ENCODE assay signal across 18 cellular contexts in genomic region chr2:112787294-112787693, GRCh38. TPM values are rescaled to one million over a fixed set of nuclear protein-coding genes. Genes with fewer than 3 reads are reported as not detected.
"Had no signal": no experiment of that assay in that cellular context is flagged by ENCODE, and none has a peak within 500 bp of the region (broad histone marks: within the 10 kb centered on the region; RNA-seq: fewer than 3 reads in every experiment).

No MANE protein-coding gene starts in this region.

- H3K4me3 ChIP-seq: tibial nerve, uterus had no signal

- H3K27ac ChIP-seq: tibial nerve, uterus, WERI-Rb-1 had no signal

- H3K9me3 ChIP-seq: tibial nerve, uterus had no signal

- H3K36me3 ChIP-seq: tibial nerve, uterus, WERI-Rb-1 had no signal

- DNase-seq: activated CD4-positive, alpha-beta T cell treated with anti-CD3 and anti-CD28 coated beads for 1 hour; activated CD8-positive, alpha-beta memory T cell treated with anti-CD3 and anti-CD28 coated beads for 24 hours; activated CD8-positive, alpha-beta memory T cell treated with anti-CD3 and anti-CD28 coated beads, Interleukin-2, amount 50 U/mL, for 48 hours; activated naive CD8-positive, alpha-beta T cell treated with anti-CD3 and anti-CD28 coated beads for 36 hours; amniotic stem cell; endodermal cell; right cardiac atrium; stimulated activated naive CD8-positive, alpha-beta T cell treated with anti-CD3 and anti-CD28 coated beads, Interleukin-15, Interleukin-2, amounts not matched to agents 100 U/mL and 50 U/mL, for 24 hours; substantia nigra; T-helper 2 cell; uterus; WERI-Rb-1 had no signal

- H3K4me1 ChIP-seq: uterus had no signal

- H3K27me3 ChIP-seq: tibial nerve, uterus had no signal

RNA-seq across cellular contexts. Expression of gene IL1A, which starts 3.0 kb away (rescaled TPM):
- total RNA-seq: cardiac septum, posterior vena cava, right cardiac atrium, skeletal muscle tissue had no signal
- polyA plus RNA-seq: liver, right cardiac atrium had no signal

RNA-seq across cellular contexts. Expression of gene CKAP2L, which starts 22.9 kb away (rescaled TPM):
- total RNA-seq: tibial nerve had no signal
- polyA plus RNA-seq: right cardiac atrium had no signal

RNA-seq across cellular contexts. Expression of gene IL1B, which starts 49.3 kb away (rescaled TPM):
- total RNA-seq: activated naive CD8-positive, alpha-beta T cell treated with anti-CD3 and anti-CD28 coated beads for 36 hours; endodermal cell had no signal
- polyA plus RNA-seq: neural cell had no signal
